ENCODE assay signal across 8 cellular contexts in genomic region chr10:17805921-17806577, GRCh38. TPM values are rescaled to one million over a fixed set of nuclear protein-coding genes. Genes with fewer than 3 reads are reported as not detected.
DNase-seq lines count a peak whose midpoint lies in the region; ATAC-seq, FAIRE-seq and TF ChIP-seq lines count a peak whose summit lies in the region.

No MANE protein-coding gene starts in this region.

- TF ChIP-seq RAD21 in A549 (conservative IDR thresholded peaks at IDR 0.05 in 1 of 2, IDR thresholded peaks at IDR 0.05 in 1 of 2) = peak; percentile 27 to 57; a peak in 2 of 5 replicates

- no peak overlapping the region for H3K4me2 ChIP-seq in A549
- no peak overlapping the region for H3K4me2 ChIP-seq in osteoblast (ENCODE audit: insufficient read depth, low read length)

- H4K20me1 ChIP-seq in osteoblast (ENCODE audit: insufficient read depth, low read length) = no peaks in the 10 kb centered on the region

- TF ChIP-seq POLR2A in A549 (IDR thresholded peaks at IDR 0.05; ENCODE audit: low read length) (no peak), thyroid gland (IDR thresholded peaks at IDR 0.05) (no peak)

- FAIRE-seq in A549 (lab: Jason Lieb, UNC) = no peak

- H3K9me3 ChIP-seq in A549 (no peaks in the 10 kb centered on the region), osteoblast (ENCODE audit: low read depth, low read length) (no peaks in the 10 kb centered on the region), thyroid gland (no peaks in the 10 kb centered on the region)

- ATAC-seq in A549 = peak; percentile 89 to 94
- ATAC-seq in GM18508 (IDR thresholded peaks at IDR 0.05; ENCODE audit: insufficient read depth, unreplicated experiment) = peak; percentile 52
- ATAC-seq in HG03354 (IDR thresholded peaks at IDR 0.05; ENCODE audit: poor library complexity, severe bottlenecking, unreplicated experiment) = peak; percentile 89

- H3K4me3 ChIP-seq in A549 (no peak overlapping the region), epithelial cell of esophagus (ENCODE audit: low read length) (no peak overlapping the region), osteoblast (ENCODE audit: insufficient read depth, low read length) (no peak overlapping the region), thyroid gland (replicated peaks in 1 of 3) (no peak overlapping the region)

- POLR2A ChIA-PET in A549 (lab: Yijun Ruan, JAX) = no interaction called here

- 0 out of 3 replicates have a peak, but pooled peaks have one; percentile 14 for TF ChIP-seq CTCF in A549 (IDR thresholded peaks at IDR 0.05)
- TF ChIP-seq CTCF in epithelial cell of esophagus (IDR thresholded peaks at IDR 0.05; ENCODE audit: insufficient read depth, low read depth, low read length, missing control alignments) = peak; percentile 38
- TF ChIP-seq CTCF in osteoblast (IDR thresholded peaks at IDR 0.05; ENCODE audit: extremely low read depth, low read depth, low read length) = no peak
- no peak for TF ChIP-seq CTCF in thyroid gland (IDR thresholded peaks at IDR 0.05)

- no peaks in the 10 kb centered on the region for H3K79me2 ChIP-seq in osteoblast (ENCODE audit: insufficient read depth, low read length)

- 54% methylated on average over 7 of the region's 7 CpGs for WGBS in A549 (ENCODE audit: missing lambda C conversion rate)
- 58 to 63% methylated on average over 7 of the region's 7 CpGs for WGBS in thyroid gland, 2 donors

- peak in 1 of 2 experiments; percentile 31 for DNase-seq in A549 (ENCODE audit: low read depth in 1 of 2, low spot score in 1 of 2)
- peak; percentile 25 for DNase-seq in epithelial cell of esophagus (ENCODE audit: low read depth)
- DNase-seq in hypothalamus (lab: John Stamatoyannopoulos, UW) = no peak
- DNase-seq in osteoblast (ENCODE audit: insufficient read length, low spot score, missing footprints) = no peak
- no peak for DNase-seq in thyroid gland
- DNase-seq in hippocampal formation (lab: John Stamatoyannopoulos, UW) = no peak

- CTCF ChIA-PET in A549 (lab: Yijun Ruan, JAX) = interaction anchor here (1.5 kb wide), 1 partner anchor 10 kb away, joined by 3 read pairs; no protein-coding TSS in a partner anchor

- H3K27me3 ChIP-seq in osteoblast (ENCODE audit: insufficient read depth, low read length) (no peaks in the 10 kb centered on the region), thyroid gland (no peaks in the 10 kb centered on the region)

- H3K27ac ChIP-seq in A549 (no peak overlapping the region), osteoblast (ENCODE audit: low read depth, low read length) (no peak overlapping the region), thyroid gland (no peak overlapping the region)

- no peak for TF ChIP-seq EP300 in A549 (IDR thresholded peaks at IDR 0.05)

- intact Hi-C loops in thyroid gland (cut with DNase I) = no loop called here

- no peak overlapping the region for H2AFZ ChIP-seq in osteoblast (ENCODE audit: low read length)

- no peaks in the 10 kb centered on the region for H3K4me1 ChIP-seq in A549
- no peaks in the 10 kb centered on the region for H3K4me1 ChIP-seq in osteoblast (ENCODE audit: insufficient read depth, low read length)
- no peaks in the 10 kb centered on the region for H3K4me1 ChIP-seq in thyroid gland

- H3K36me3 ChIP-seq in osteoblast (ENCODE audit: insufficient read depth, low read length) (no peaks in the 10 kb centered on the region), thyroid gland (no peaks in the 10 kb centered on the region)

TF ChIP-seq in A549, 52 proteins besides CTCF, POLR2A, EP300 and RAD21:
- TF ChIP-seq TFCP2L1 (CRISPR knock-in tag; IDR thresholded peaks at IDR 0.05) (no peak), CHD2 (IDR thresholded peaks at IDR 0.05; ENCODE audit: low read length, partially characterized antibody) (no peak)

RNA-seq across cellular contexts. Expression of gene MRC1, which starts 3.1 kb away (rescaled TPM):
- polyA plus RNA-seq in A549 (2011; rRNA removed) = 0.01 TPM in 1 of 2 replicates, not detected in the other
- not detected in 2 replicates for polyA plus RNA-seq in A549 (2012; cell fraction: cytosol; rRNA removed)
- polyA plus RNA-seq in A549 (2012; cell fraction: nucleus; rRNA removed) = not detected in 2 replicates
- polyA plus RNA-seq in A549 (2017; fragmentation: RNase III; extraction: RNeasy Plus Mini Kit Qiagen cat#74134 plus additional on column Dnase treatment) = 0.01 to 0.03 TPM in 2 of 3 replicates, not detected in the other
- 0.04 and 0.05 TPM in 2 replicates for polyA minus RNA-seq in A549 (2011; rRNA and poly(A)+ RNA removed)
- total RNA-seq in osteoblast = under 0.01 and 0.36 TPM in 2 replicates
- total RNA-seq in thyroid gland = 10 to 100 TPM; 11.8 to 73.4 (median 36.8) TPM

RNA-seq across cellular contexts. Expression of gene TMEM236, which starts 54.0 kb away (rescaled TPM):
- polyA plus RNA-seq in A549 (2011; rRNA removed) (0.05 and 0.09 TPM in 2 replicates), A549 (2017; fragmentation: RNase III; extraction: RNeasy Plus Mini Kit Qiagen cat#74134 plus additional on column Dnase treatment) (0.06 to 0.14 TPM (median 0.08 TPM) in 3 replicates)
- polyA plus RNA-seq in A549 (2012; cell fraction: cytosol; rRNA removed) = 0.01 and 0.03 TPM in 2 replicates
- polyA plus RNA-seq in A549 (2012; cell fraction: nucleus; rRNA removed) = 0.02 and 0.04 TPM in 2 replicates
- 0.12 TPM in 1 of 2 replicates, not detected in the other for polyA minus RNA-seq in A549 (2011; rRNA and poly(A)+ RNA removed)
- total RNA-seq in osteoblast (under 0.01 TPM in 2 replicates), thyroid gland (1 to 10 TPM in 1 of 4 donors, under 1 TPM in 3; 0.21 to 1.3 (median 0.48) TPM)

Comparison
In these comparisons a context has a peak if more than half of its experiments do, and no peak if none do; other contexts are left out.
1. CTCF ChIP-seq: peak in A549 (single experiment) and epithelial cell of esophagus (single experiment); none in osteoblast (single experiment) and thyroid gland (0 of 6).
2. Peak in every context shown above with its lines, with median percentiles within 50 percentile points of each other: ATAC-seq.